In genomic region chr4:70901984-70902576, GRCh38 we compare ENCODE assay signal across 8 cellular contexts.
DNase-seq lines count a peak whose midpoint lies in the region; ATAC-seq and TF ChIP-seq lines count a peak whose summit lies in the region.

Gene MOB1B (plus strand): TSS chr4:70902369. CDS start chr4:70902537, 168 bp downstream.

- peak within 1 kb of the TSS; percentile 60 for H3K27ac ChIP-seq in HUES48 (ENCODE audit: low read depth, low read length)

- peaks cover 11% of the 10 kb centered on the region for H3K4me1 ChIP-seq in HUES48 (ENCODE audit: control insufficient read depth, insufficient read depth, low read length)
- no peaks in the 10 kb centered on the region for H3K4me1 ChIP-seq in mucosa of stomach (ENCODE audit: control insufficient read depth, insufficient read depth, low read length)

- DNase-seq in DMS 273 (lab: John Stamatoyannopoulos, UW; ENCODE audit: unreplicated experiment) (peak; percentile 91), OCI-M2 (lab: John Stamatoyannopoulos, UW; ENCODE audit: unreplicated experiment) (peak; percentile 21), activated T-cell treated with anti-CD3 and anti-CD28 coated beads for 48 hours (ENCODE audit: low read depth) (peak; percentile 78), erythroblast (lab: John Stamatoyannopoulos, UW) (peak; percentile 88 to 91)
- DNase-seq in stimulated activated CD8-positive, alpha-beta memory T cell treated with anti-CD3 and anti-CD28 coated beads, Interleukin-7, amount 100 ng/mL, for 1 hour (ENCODE audit: low read depth in 2 of 2) = peak; percentile 60 to 67

- H3K9ac ChIP-seq in HUES48 (ENCODE audit: low read depth, low read length) = peak within 1 kb of the TSS; percentile 40; the same call in 1 of the 2 replicates
- H3K9ac ChIP-seq in mucosa of stomach (ENCODE audit: low read length) = peak within 1 kb of the TSS; percentile 81

- H3K36me3 ChIP-seq in HUES48 (ENCODE audit: control insufficient read depth, insufficient read depth, low read length) = peaks cover 19% of the 10 kb centered on the region
- no peaks in the 10 kb centered on the region for H3K36me3 ChIP-seq in mucosa of stomach (ENCODE audit: control insufficient read depth, insufficient read depth, low read length)

- no peak for TF ChIP-seq POLR2A in erythroblast (IDR thresholded peaks at IDR 0.05; ENCODE audit: low read length)

- H3K27me3 ChIP-seq in HUES48 (ENCODE audit: control insufficient read depth, insufficient read depth, low read length) = no peaks in the 10 kb centered on the region
- H3K27me3 ChIP-seq in mucosa of stomach (ENCODE audit: control insufficient read depth, insufficient read depth, low read length) = no peaks in the 10 kb centered on the region

- H3K4me3 ChIP-seq in HUES48 (ENCODE audit: low read depth, low read length) (peak within 1 kb of the TSS; percentile 92), mucosa of stomach (ENCODE audit: low read length) (peak within 1 kb of the TSS; percentile 57)

- H3K9me3 ChIP-seq in HUES48 (ENCODE audit: control insufficient read depth, insufficient read depth, low read length) = no peaks in the 10 kb centered on the region
- H3K9me3 ChIP-seq in mucosa of stomach (ENCODE audit: control insufficient read depth, low read length) = no peaks in the 10 kb centered on the region

- ATAC-seq in GM21381 (IDR thresholded peaks at IDR 0.05; ENCODE audit: unreplicated experiment) = peak; percentile 94

Comparison
In these comparisons a context has a peak if more than half of its experiments do, and no peak if none do; other contexts are left out.
1. Peak in every context shown above with its lines: DNase-seq, ATAC-seq, H3K4me3 ChIP-seq and H3K27ac ChIP-seq.
2. DNase-seq: peak in every context shown above with its lines; median percentile 91 in DMS 273; 90 in erythroblast; 78 in activated T-cell treated with anti-CD3 and anti-CD28 coated beads for 48 hours; 64 in stimulated activated CD8-positive, alpha-beta memory T cell treated with anti-CD3 and anti-CD28 coated beads, Interleukin-7, amount 100 ng/mL, for 1 hour; 21 in OCI-M2.